ENCODE assay signal across 8 cellular contexts in genomic region chr12:122526683-122527477, GRCh38. TPM values are rescaled to one million over a fixed set of nuclear protein-coding genes. Genes with fewer than 3 reads are reported as not detected.
A peak's percentile ranks its signal among the peaks of the same experiment; 100 is the strongest.
DNase-seq lines count a peak whose midpoint lies in the region; ATAC-seq, FAIRE-seq and TF ChIP-seq lines count a peak whose summit lies in the region.

Gene KNTC1 (plus strand): TSS chr12:122527249. CDS start chr12:122530064, 2,815 bp downstream.
Gene RSRC2 (minus strand): TSS chr12:122526936. CDS start chr12:122526853, 83 bp downstream.

- peak; percentile 87 for FAIRE-seq in GM12891 (lab: Jason Lieb, UNC)

- in situ Hi-C loops in transverse colon (cut with MboI; ENCODE audit: low pct_ligation_motif_present in 1 of 4, low pct_unique_long_range_greater_than_20kb in 1 of 4, low sequenced_read_pairs in 3 of 4) = no loop called here

- peak within 1 kb of the TSS; percentile 76 for H3K27ac ChIP-seq in adipose tissue (ENCODE audit: low read depth, low read length)
- peak within 1 kb of the TSS; percentile 100 for H3K27ac ChIP-seq in trophoblast cell (ENCODE audit: low read depth, low read length)
- H3K27ac ChIP-seq in transverse colon = peak within 1 kb of the TSS; percentile 90 to 99 (median 96)

- peak; percentile 98 for TF ChIP-seq POLR2A in GM12891 (IDR thresholded peaks at IDR 0.05; ENCODE audit: low read depth, low read length)
- TF ChIP-seq POLR2A in transverse colon (IDR thresholded peaks at IDR 0.05) = peak; percentile 99

- peak within 1 kb of the TSS; percentile 90 for H3K4me3 ChIP-seq in trophoblast cell (ENCODE audit: low read depth, low read length)
- peak within 1 kb of the TSS; percentile 35 to 95 (median 78) for H3K4me3 ChIP-seq in transverse colon

- peaks cover 10% of the 10 kb centered on the region for H3K79me1 ChIP-seq in trophoblast cell (ENCODE audit: low read length)

- H2BK5ac ChIP-seq in trophoblast cell (ENCODE audit: low read depth, low read length, poor library complexity) = peak within 1 kb of the TSS; percentile 99

- H3K9me3 ChIP-seq in trophoblast cell (ENCODE audit: insufficient read depth, low read depth, low read length) = no peaks in the 10 kb centered on the region
- no peaks in the 10 kb centered on the region for H3K9me3 ChIP-seq in transverse colon

- peak within 1 kb of the TSS; percentile 59 for H2AK5ac ChIP-seq in trophoblast cell (ENCODE audit: low read length)

- H3K4me1 ChIP-seq in trophoblast cell (ENCODE audit: control insufficient read depth in 1 of 2, insufficient read depth in 2 of 2, low read length in 2 of 2) (peaks cover 3% of the 10 kb centered on the region in 2 experiments), transverse colon (peaks cover 27 to 50% (median 40%) of the 10 kb centered on the region in 4 donors)

- peaks cover 14% of the 10 kb centered on the region for H3K79me2 ChIP-seq in trophoblast cell (ENCODE audit: control insufficient read depth, insufficient read depth, low read length, poor library complexity)

- peak; percentile 96 for ATAC-seq in HG02798 (IDR thresholded peaks at IDR 0.05; ENCODE audit: poor library complexity, unreplicated experiment)

- peak within 1 kb of the TSS; percentile 98 for H4K8ac ChIP-seq in trophoblast cell (ENCODE audit: low read depth, low read length)

- peak within 1 kb of the TSS; percentile 67 for H3K4me2 ChIP-seq in trophoblast cell (ENCODE audit: low read length)

- H2AFZ ChIP-seq in trophoblast cell (ENCODE audit: insufficient read depth, low read length, poor library complexity) = peak within 1 kb of the TSS; percentile 79

- TF ChIP-seq CTCF in transverse colon (IDR thresholded peaks at IDR 0.05) = no peak

- H2BK12ac ChIP-seq in trophoblast cell (ENCODE audit: low read length) = no peak within 1 kb of the TSS

- H2BK120ac ChIP-seq in trophoblast cell (ENCODE audit: insufficient read depth, low read length, poor library complexity) = peak within 1 kb of the TSS; percentile 99

- intact Hi-C loops in cardiac septum (cut with DNase I) (loop anchor here (1.0 to 5.0 kb wide), 2 partner anchors 27 to 225 kb away; partner anchors contain the start of genes DENR and ZCCHC8), transverse colon (cut with DNase I; ENCODE audit: low total_unique reads) (no loop called here)

- H3K36me3 ChIP-seq in trophoblast cell (ENCODE audit: control insufficient read depth in 1 of 2, insufficient read depth in 2 of 2, low read length in 2 of 2) (peaks cover 5 to 8% of the 10 kb centered on the region in 2 experiments), transverse colon (peaks cover 0 to 4% (median 1%) of the 10 kb centered on the region in 4 donors)

- H3K9ac ChIP-seq in trophoblast cell (ENCODE audit: low read length) = peak within 1 kb of the TSS; percentile 100

- peak within 1 kb of the TSS; percentile 98 for H4K91ac ChIP-seq in trophoblast cell (ENCODE audit: low read depth, low read length)

- peak within 1 kb of the TSS; percentile 99 for H3K18ac ChIP-seq in trophoblast cell (ENCODE audit: low read length)

- H4K12ac ChIP-seq in trophoblast cell (ENCODE audit: low read depth, low read length) = peak within 1 kb of the TSS; percentile 96

- H3K4ac ChIP-seq in trophoblast cell (ENCODE audit: low read depth, low read length) = peak within 1 kb of the TSS; percentile 95

- peak within 1 kb of the TSS; percentile 62 for H3K23ac ChIP-seq in trophoblast cell (ENCODE audit: low read length)

- H3K14ac ChIP-seq in trophoblast cell (ENCODE audit: low read length) = peak within 1 kb of the TSS; percentile 99

- 0% methylated on average over 51 of the region's 51 CpGs for WGBS in adipose tissue, 3 donors
- no CpG with 5 or more reads among the region's 51 CpGs for WGBS in trophoblast cell (ENCODE audit: extremely low coverage, insufficient coverage, insufficient read length)
- 0 to 1% methylated on average over 14 to 51 of the region's 51 CpGs for WGBS in transverse colon (ENCODE audit: low coverage in 1 of 2), 2 donors

- TF ChIP-seq EP300 in transverse colon (IDR thresholded peaks at IDR 0.05; ENCODE audit: low read depth) = no peak

- DNase-seq in GM12891 (ENCODE audit: insufficient read length, low spot score) = peak; percentile 63
- peak; percentile 100 for DNase-seq in NCI-H1436 (lab: John Stamatoyannopoulos, UW)
- peak; percentile 99 for DNase-seq in SW480 (ENCODE audit: low spot score)
- DNase-seq in cardiac septum (ENCODE audit: low spot score) = peak; percentile 98
- DNase-seq in trophoblast cell = peak; percentile 99 to 100
- DNase-seq in transverse colon = peak; percentile 99

- H3K27me3 ChIP-seq in trophoblast cell (ENCODE audit: insufficient read depth, low read length) (no peaks in the 10 kb centered on the region), transverse colon (no peaks in the 10 kb centered on the region)

TF ChIP-seq in GM12891, 5 proteins besides CTCF, POLR2A, EP300 and RAD21:
- no peak for TF ChIP-seq PAX5 (IDR thresholded peaks at IDR 0.05; ENCODE audit: insufficient read depth, low read length, severe bottlenecking)
- peak; percentile 97 for TF ChIP-seq TAF1 (IDR thresholded peaks at IDR 0.05; ENCODE audit: low read depth, low read length)
- TF ChIP-seq POLR2AphosphoS5 (IDR thresholded peaks at IDR 0.05; ENCODE audit: low read depth, low read length) = peak; percentile 98
- peak; percentile 38; the same call in 1 of the 2 replicates for TF ChIP-seq SPI1 (IDR thresholded peaks at IDR 0.05; ENCODE audit: low read depth, low read length)
- peak; percentile 87 for TF ChIP-seq POU2F2 (IDR thresholded peaks at IDR 0.05; ENCODE audit: low read depth, low read length)

RNA-seq across cellular contexts. Expression of gene KNTC1, which starts in this region (rescaled TPM):
- 26.2 TPM for polyA plus RNA-seq in GM12891 (2012; ENCODE audit: low read depth, missing spikeins)
- 1 to 10 TPM; 3.0 to 6.0 (median 4.7) TPM for polyA plus RNA-seq in adipose tissue
- total RNA-seq in cardiac septum (2.7 TPM), transverse colon (10 to 100 TPM; 10.6 to 79.4 (median 23.1) TPM)
- polyA plus RNA-seq in trophoblast cell (2013) = 48.3 and 49.9 TPM in 2 replicates

RNA-seq across cellular contexts. Expression of gene RSRC2, which starts in this region (rescaled TPM):
- 69.1 TPM for polyA plus RNA-seq in GM12891 (2012; ENCODE audit: low read depth, missing spikeins)
- polyA plus RNA-seq in adipose tissue = 10 to 100 TPM; 25.1 to 42.0 (median 40.5) TPM
- 41.2 TPM for total RNA-seq in cardiac septum
- polyA plus RNA-seq in trophoblast cell (2013) = 90.0 and 93.1 TPM in 2 replicates
- 100 to 1,000 TPM in 2 of 4 donors, 10 to 100 TPM in 2; 73.4 to 251 (median 99.7) TPM for total RNA-seq in transverse colon

Comparison
In these comparisons a context has a peak if more than half of its experiments do, and no peak if none do; other contexts are left out.
1. Peak in every context shown above with its lines: DNase-seq, ATAC-seq, H3K4me3 ChIP-seq and H3K27ac ChIP-seq.